ENCODE assay signal across 1 cellular context in the genomic region with DNA sequence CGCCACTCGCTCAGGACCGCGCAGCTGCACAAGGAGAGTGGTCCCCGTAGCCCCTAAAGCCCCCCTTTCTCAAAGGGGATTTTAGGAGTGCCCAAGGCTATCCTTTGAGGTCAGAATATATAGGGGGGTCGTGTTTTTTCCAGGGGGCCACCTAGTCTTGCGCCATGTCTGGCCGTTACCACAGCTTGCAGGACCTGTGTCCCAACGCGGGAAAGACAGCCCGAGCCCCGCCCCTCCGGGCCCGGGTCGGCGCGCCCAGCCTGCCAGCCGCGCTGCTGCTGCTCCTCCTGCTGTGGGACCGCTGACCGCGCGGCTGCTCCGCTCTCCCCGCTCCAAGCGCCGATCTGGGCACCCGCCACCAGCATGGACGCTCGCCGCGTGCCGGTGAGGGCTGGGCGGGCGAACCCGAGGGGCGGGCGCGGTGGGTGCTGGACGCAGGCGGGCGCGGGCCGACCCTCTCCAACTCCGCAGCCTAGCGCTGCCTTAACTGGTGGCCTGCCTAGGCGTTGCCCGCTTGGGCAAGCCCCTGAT.
A peak's percentile ranks its signal among the peaks of the same experiment; 100 is the strongest.
TF ChIP-seq lines count a peak whose summit lies in the region.

A gene (plus strand): TSS at position 272 of the 531 bp plus-strand sequence. CDS start 92 bp downstream, at position 364.

TF ChIP-seq in HepG2, 621 proteins besides CTCF, POLR2A, EP300 and RAD21 (continued from another document and continues in another):
- TF ChIP-seq, protein P1, sequence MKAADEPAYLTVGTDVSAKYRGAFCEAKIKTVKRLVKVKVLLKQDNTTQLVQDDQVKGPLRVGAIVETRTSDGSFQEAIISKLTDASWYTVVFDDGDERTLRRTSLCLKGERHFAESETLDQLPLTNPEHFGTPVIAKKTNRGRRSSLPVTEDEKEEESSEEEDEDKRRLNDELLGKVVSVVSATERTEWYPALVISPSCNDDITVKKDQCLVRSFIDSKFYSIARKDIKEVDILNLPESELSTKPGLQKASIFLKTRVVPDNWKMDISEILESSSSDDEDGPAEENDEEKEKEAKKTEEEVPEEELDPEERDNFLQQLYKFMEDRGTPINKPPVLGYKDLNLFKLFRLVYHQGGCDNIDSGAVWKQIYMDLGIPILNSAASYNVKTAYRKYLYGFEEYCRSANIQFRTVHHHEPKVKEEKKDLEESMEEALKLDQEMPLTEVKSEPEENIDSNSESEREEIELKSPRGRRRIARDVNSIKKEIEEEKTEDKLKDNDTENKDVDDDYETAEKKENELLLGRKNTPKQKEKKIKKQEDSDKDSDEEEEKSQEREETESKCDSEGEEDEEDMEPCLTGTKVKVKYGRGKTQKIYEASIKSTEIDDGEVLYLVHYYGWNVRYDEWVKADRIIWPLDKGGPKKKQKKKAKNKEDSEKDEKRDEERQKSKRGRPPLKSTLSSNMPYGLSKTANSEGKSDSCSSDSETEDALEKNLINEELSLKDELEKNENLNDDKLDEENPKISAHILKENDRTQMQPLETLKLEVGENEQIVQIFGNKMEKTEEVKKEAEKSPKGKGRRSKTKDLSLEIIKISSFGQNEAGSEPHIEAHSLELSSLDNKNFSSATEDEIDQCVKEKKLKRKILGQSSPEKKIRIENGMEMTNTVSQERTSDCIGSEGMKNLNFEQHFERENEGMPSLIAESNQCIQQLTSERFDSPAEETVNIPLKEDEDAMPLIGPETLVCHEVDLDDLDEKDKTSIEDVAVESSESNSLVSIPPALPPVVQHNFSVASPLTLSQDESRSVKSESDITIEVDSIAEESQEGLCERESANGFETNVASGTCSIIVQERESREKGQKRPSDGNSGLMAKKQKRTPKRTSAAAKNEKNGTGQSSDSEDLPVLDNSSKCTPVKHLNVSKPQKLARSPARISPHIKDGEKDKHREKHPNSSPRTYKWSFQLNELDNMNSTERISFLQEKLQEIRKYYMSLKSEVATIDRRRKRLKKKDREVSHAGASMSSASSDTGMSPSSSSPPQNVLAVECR (CRISPR knock-in tag; IDR thresholded peaks at IDR 0.05; ENCODE audit: borderline replicate concordance), result peak; percentile 86; the same call in 1 of the 2 replicates
- TF ChIP-seq NR2C2 (CRISPR knock-in tag; IDR thresholded peaks at IDR 0.05; ENCODE audit: borderline replicate concordance) (peak; percentile 50; the same call in 1 of the 2 replicates), KAT8 (CRISPR knock-in tag; IDR thresholded peaks at IDR 0.05) (peak; percentile 21; the same call in 1 of the 2 replicates), ZNF333 (CRISPR knock-in tag; IDR thresholded peaks at IDR 0.05; ENCODE audit: borderline replicate concordance) (no peak; the same call in none of the 2 replicates), ZNF883 (CRISPR knock-in tag; IDR thresholded peaks at IDR 0.05; ENCODE audit: not compliant biosample characterization) (peak; percentile 98), SAP130 (CRISPR knock-in tag; IDR thresholded peaks at IDR 0.05; ENCODE audit: low read depth) (peak; percentile 81), ZNF496 (CRISPR knock-in tag; IDR thresholded peaks at IDR 0.05; ENCODE audit: insufficient replicate concordance) (peak; percentile 36), ZNF207 (IDR thresholded peaks at IDR 0.05; ENCODE audit: borderline replicate concordance) (no peak), ATM (IDR thresholded peaks at IDR 0.05; ENCODE audit: borderline replicate concordance) (no peak), CEBPB (IDR thresholded peaks at IDR 0.05; ENCODE audit: borderline replicate concordance, low read depth, low read length) (0 out of 2 replicates have a peak, but pooled peaks have one; percentile 20), SP1 (IDR thresholded peaks at IDR 0.05) (no peak), SP1 (CRISPR knock-in tag; IDR thresholded peaks at IDR 0.05) (peak; percentile 75; the same call in 1 of the 2 replicates), BCL6 (CRISPR knock-in tag; IDR thresholded peaks at IDR 0.05) (no peak), FOXP1 (IDR thresholded peaks at IDR 0.05) (no peak), FOXP1 (CRISPR knock-in tag; IDR thresholded peaks at IDR 0.05) (no peak), ZMYM3 (CRISPR knock-in tag; IDR thresholded peaks at IDR 0.05) (no peak), TP53 (CRISPR knock-in tag; conservative IDR thresholded peaks at IDR 0.05) (peak; percentile 91; the same call in 1 of the 2 replicates), ZNF850 (CRISPR knock-in tag; conservative IDR thresholded peaks at IDR 0.05) (0 out of 2 replicates have a peak, but pooled peaks have one; percentile 70), PRMT3 (CRISPR knock-in tag; IDR thresholded peaks at IDR 0.05; ENCODE audit: borderline replicate concordance, low read depth) (peak; percentile 74; the same call in 1 of the 2 replicates), ZNF292 (CRISPR knock-in tag; IDR thresholded peaks at IDR 0.05; ENCODE audit: borderline replicate concordance, low read depth) (no peak), HOXA5 (CRISPR knock-in tag; IDR thresholded peaks at IDR 0.05) (peak; percentile 98), ZNF343 (CRISPR knock-in tag; IDR thresholded peaks at IDR 0.05) (peak; percentile 96), KLF15 (CRISPR knock-in tag; IDR thresholded peaks at IDR 0.05; ENCODE audit: borderline replicate concordance) (peak; percentile 44), FOXK2 (IDR thresholded peaks at IDR 0.05) (peak; percentile 44; the same call in 1 of the 2 replicates), ZNF563 (CRISPR knock-in tag; IDR thresholded peaks at IDR 0.05) (peak; percentile 99), SALL2 (CRISPR knock-in tag; IDR thresholded peaks at IDR 0.05) (peak; percentile 91; the same call in 1 of the 2 replicates), TAF1 (CRISPR knock-in tag; IDR thresholded peaks at IDR 0.05) (peak; percentile 65), EZH2 (conservative IDR thresholded peaks at IDR 0.05; ENCODE audit: low read depth, low read length) (no peak), ZNF264 (CRISPR knock-in tag; IDR thresholded peaks at IDR 0.05) (peak; percentile 95), TCF12 (IDR thresholded peaks at IDR 0.05) (no peak), TCF12 (CRISPR knock-in tag; IDR thresholded peaks at IDR 0.05) (peak; percentile 85), NFRKB (IDR thresholded peaks at IDR 0.05) (no peak), CBFB (CRISPR knock-in tag; IDR thresholded peaks at IDR 0.05) (peak; percentile 28; the same call in 1 of the 2 replicates), SP2 (CRISPR knock-in tag; IDR thresholded peaks at IDR 0.05) (0 out of 2 replicates have a peak, but pooled peaks have one; percentile 30), BORCS8-MEF2B (CRISPR knock-in tag; IDR thresholded peaks at IDR 0.05) (peak; percentile 99), SMARCE1 (IDR thresholded peaks at IDR 0.05; ENCODE audit: borderline replicate concordance) (no peak), ZNF446 (CRISPR knock-in tag; IDR thresholded peaks at IDR 0.05) (peak; percentile 99), FIP1L1 (IDR thresholded peaks at IDR 0.05; ENCODE audit: borderline replicate concordance, insufficient read depth, low read depth, low read length) (no peak), NFKB2 (CRISPR knock-in tag; IDR thresholded peaks at IDR 0.05; ENCODE audit: borderline replicate concordance) (peak; percentile 97), TBX2 (CRISPR knock-in tag; IDR thresholded peaks at IDR 0.05; ENCODE audit: borderline replicate concordance) (peak; percentile 84)
- TF ChIP-seq, protein P2, sequence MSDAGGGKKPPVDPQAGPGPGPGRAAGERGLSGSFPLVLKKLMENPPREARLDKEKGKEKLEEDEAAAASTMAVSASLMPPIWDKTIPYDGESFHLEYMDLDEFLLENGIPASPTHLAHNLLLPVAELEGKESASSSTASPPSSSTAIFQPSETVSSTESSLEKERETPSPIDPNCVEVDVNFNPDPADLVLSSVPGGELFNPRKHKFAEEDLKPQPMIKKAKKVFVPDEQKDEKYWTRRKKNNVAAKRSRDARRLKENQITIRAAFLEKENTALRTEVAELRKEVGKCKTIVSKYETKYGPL (CRISPR knock-in tag; IDR thresholded peaks at IDR 0.05), result peak; percentile 78
- TF ChIP-seq, protein P3, sequence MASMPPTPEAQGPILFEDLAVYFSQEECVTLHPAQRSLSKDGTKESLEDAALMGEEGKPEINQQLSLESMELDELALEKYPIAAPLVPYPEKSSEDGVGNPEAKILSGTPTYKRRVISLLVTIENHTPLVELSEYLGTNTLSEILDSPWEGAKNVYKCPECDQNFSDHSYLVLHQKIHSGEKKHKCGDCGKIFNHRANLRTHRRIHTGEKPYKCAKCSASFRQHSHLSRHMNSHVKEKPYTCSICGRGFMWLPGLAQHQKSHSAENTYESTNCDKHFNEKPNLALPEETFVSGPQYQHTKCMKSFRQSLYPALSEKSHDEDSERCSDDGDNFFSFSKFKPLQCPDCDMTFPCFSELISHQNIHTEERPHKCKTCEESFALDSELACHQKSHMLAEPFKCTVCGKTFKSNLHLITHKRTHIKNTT (CRISPR knock-in tag; IDR thresholded peaks at IDR 0.05), result no peak
- TF ChIP-seq, protein P4, sequence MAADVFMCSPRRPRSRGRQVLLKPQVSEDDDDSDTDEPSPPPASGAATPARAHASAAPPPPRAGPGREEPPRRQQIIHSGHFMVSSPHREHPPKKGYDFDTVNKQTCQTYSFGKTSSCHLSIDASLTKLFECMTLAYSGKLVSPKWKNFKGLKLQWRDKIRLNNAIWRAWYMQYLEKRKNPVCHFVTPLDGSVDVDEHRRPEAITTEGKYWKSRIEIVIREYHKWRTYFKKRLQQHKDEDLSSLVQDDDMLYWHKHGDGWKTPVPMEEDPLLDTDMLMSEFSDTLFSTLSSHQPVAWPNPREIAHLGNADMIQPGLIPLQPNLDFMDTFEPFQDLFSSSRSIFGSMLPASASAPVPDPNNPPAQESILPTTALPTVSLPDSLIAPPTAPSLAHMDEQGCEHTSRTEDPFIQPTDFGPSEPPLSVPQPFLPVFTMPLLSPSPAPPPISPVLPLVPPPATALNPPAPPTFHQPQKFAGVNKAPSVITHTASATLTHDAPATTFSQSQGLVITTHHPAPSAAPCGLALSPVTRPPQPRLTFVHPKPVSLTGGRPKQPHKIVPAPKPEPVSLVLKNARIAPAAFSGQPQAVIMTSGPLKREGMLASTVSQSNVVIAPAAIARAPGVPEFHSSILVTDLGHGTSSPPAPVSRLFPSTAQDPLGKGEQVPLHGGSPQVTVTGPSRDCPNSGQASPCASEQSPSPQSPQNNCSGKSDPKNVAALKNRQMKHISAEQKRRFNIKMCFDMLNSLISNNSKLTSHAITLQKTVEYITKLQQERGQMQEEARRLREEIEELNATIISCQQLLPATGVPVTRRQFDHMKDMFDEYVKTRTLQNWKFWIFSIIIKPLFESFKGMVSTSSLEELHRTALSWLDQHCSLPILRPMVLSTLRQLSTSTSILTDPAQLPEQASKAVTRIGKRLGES (CRISPR knock-in tag; IDR thresholded peaks at IDR 0.05; ENCODE audit: borderline replicate concordance), result peak; percentile 83
- TF ChIP-seq, protein P5, sequence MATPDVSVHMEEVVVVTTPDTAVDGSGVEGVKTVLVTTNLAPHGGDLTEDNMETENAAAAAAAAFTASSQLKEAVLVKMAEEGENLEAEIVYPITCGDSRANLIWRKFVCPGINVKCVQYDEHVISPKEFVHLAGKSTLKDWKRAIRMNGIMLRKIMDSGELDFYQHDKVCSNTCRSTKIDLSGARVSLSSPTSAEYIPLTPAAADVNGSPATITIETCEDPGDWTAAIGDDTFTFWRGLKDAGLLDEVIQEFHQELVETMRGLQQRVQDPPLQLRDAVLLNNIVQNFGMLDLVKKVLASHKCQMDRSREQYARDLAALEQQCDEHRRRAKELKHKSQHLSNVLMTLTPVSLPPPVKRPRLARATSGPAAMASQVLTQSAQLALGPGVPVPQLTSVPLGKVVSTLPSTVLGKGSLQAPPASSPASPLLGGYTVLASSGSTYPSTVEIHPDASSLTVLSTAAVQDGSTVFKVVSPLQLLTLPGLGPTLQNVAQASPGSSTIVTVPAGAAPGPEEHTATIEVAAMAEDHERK (CRISPR knock-in tag; IDR thresholded peaks at IDR 0.05; ENCODE audit: low read depth), result no peak
- TF ChIP-seq, protein P6, sequence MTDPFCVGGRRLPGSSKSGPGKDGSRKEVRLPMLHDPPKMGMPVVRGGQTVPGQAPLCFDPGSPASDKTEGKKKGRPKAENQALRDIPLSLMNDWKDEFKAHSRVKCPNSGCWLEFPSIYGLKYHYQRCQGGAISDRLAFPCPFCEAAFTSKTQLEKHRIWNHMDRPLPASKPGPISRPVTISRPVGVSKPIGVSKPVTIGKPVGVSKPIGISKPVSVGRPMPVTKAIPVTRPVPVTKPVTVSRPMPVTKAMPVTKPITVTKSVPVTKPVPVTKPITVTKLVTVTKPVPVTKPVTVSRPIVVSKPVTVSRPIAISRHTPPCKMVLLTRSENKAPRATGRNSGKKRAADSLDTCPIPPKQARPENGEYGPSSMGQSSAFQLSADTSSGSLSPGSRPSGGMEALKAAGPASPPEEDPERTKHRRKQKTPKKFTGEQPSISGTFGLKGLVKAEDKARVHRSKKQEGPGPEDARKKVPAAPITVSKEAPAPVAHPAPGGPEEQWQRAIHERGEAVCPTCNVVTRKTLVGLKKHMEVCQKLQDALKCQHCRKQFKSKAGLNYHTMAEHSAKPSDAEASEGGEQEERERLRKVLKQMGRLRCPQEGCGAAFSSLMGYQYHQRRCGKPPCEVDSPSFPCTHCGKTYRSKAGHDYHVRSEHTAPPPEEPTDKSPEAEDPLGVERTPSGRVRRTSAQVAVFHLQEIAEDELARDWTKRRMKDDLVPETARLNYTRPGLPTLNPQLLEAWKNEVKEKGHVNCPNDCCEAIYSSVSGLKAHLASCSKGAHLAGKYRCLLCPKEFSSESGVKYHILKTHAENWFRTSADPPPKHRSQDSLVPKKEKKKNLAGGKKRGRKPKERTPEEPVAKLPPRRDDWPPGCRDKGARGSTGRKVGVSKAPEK (CRISPR knock-in tag; IDR thresholded peaks at IDR 0.05; ENCODE audit: borderline replicate concordance), result no peak
